ENCODE assay signal across 1 cellular context in genomic region chr5:116498478-116498877, GRCh38.
TF ChIP-seq lines count a peak whose summit lies in the region.

No MANE protein-coding gene starts in this region.

TF ChIP-seq in HEK293, 187 proteins besides CTCF, POLR2A, EP300 and RAD21 (continued from another document and continues in another):
- TF ChIP-seq, protein P1, sequence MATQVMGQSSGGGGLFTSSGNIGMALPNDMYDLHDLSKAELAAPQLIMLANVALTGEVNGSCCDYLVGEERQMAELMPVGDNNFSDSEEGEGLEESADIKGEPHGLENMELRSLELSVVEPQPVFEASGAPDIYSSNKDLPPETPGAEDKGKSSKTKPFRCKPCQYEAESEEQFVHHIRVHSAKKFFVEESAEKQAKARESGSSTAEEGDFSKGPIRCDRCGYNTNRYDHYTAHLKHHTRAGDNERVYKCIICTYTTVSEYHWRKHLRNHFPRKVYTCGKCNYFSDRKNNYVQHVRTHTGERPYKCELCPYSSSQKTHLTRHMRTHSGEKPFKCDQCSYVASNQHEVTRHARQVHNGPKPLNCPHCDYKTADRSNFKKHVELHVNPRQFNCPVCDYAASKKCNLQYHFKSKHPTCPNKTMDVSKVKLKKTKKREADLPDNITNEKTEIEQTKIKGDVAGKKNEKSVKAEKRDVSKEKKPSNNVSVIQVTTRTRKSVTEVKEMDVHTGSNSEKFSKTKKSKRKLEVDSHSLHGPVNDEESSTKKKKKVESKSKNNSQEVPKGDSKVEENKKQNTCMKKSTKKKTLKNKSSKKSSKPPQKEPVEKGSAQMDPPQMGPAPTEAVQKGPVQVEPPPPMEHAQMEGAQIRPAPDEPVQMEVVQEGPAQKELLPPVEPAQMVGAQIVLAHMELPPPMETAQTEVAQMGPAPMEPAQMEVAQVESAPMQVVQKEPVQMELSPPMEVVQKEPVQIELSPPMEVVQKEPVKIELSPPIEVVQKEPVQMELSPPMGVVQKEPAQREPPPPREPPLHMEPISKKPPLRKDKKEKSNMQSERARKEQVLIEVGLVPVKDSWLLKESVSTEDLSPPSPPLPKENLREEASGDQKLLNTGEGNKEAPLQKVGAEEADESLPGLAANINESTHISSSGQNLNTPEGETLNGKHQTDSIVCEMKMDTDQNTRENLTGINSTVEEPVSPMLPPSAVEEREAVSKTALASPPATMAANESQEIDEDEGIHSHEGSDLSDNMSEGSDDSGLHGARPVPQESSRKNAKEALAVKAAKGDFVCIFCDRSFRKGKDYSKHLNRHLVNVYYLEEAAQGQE (tag by site-specific recombination; IDR thresholded peaks at IDR 0.05): no peak
- TF ChIP-seq ZSCAN23 (tag by site-specific recombination; IDR thresholded peaks at IDR 0.05): no peak
- TF ChIP-seq ZNF677 (tag by site-specific recombination; IDR thresholded peaks at IDR 0.05): no peak
- no peak for TF ChIP-seq KLF10 (tag by site-specific recombination; IDR thresholded peaks at IDR 0.05)
- TF ChIP-seq ZNF747 (tag by site-specific recombination; IDR thresholded peaks at IDR 0.05): no peak
- TF ChIP-seq, protein P2, sequence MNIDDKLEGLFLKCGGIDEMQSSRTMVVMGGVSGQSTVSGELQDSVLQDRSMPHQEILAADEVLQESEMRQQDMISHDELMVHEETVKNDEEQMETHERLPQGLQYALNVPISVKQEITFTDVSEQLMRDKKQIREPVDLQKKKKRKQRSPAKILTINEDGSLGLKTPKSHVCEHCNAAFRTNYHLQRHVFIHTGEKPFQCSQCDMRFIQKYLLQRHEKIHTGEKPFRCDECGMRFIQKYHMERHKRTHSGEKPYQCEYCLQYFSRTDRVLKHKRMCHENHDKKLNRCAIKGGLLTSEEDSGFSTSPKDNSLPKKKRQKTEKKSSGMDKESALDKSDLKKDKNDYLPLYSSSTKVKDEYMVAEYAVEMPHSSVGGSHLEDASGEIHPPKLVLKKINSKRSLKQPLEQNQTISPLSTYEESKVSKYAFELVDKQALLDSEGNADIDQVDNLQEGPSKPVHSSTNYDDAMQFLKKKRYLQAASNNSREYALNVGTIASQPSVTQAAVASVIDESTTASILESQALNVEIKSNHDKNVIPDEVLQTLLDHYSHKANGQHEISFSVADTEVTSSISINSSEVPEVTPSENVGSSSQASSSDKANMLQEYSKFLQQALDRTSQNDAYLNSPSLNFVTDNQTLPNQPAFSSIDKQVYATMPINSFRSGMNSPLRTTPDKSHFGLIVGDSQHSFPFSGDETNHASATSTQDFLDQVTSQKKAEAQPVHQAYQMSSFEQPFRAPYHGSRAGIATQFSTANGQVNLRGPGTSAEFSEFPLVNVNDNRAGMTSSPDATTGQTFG (tag by site-specific recombination; IDR thresholded peaks at IDR 0.05; ENCODE audit: borderline replicate concordance): no peak
- TF ChIP-seq ZNF549 (tag by site-specific recombination; IDR thresholded peaks at IDR 0.05): no peak
- TF ChIP-seq ZFP41 (tag by site-specific recombination; IDR thresholded peaks at IDR 0.05; ENCODE audit: borderline replicate concordance): no peak
- no peak for TF ChIP-seq ZNF501 (tag by site-specific recombination; IDR thresholded peaks at IDR 0.05)
- no peak for TF ChIP-seq ZNF639 (tag by site-specific recombination; IDR thresholded peaks at IDR 0.05)
- TF ChIP-seq ZNF768 (tag by site-specific recombination; IDR thresholded peaks at IDR 0.05): no peak
- TF ChIP-seq, protein P3, sequence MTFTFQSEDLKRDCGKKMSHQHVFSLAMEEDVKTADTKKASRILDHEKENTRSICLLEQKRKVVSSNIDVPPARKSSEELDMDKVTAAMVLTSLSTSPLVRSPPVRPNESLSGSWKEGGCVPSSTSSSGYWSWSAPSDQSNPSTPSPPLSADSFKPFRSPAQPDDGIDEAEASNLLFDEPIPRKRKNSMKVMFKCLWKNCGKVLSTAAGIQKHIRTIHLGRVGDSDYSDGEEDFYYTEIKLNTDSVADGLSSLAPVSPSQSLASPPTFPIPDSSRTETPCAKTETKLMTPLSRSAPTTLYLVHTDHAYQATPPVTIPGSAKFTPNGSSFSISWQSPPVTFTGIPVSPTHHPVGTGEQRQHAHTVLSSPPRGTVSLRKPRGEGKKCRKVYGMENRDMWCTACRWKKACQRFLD (tag by site-specific recombination; IDR thresholded peaks at IDR 0.05): no peak
- no peak for TF ChIP-seq ZNF544 (tag by site-specific recombination; IDR thresholded peaks at IDR 0.05)
- 0 out of 2 replicates have a peak, but pooled peaks have one; percentile 14 for TF ChIP-seq WT1 (tag by site-specific recombination; IDR thresholded peaks at IDR 0.05)
- TF ChIP-seq ZNF18 (tag by site-specific recombination; IDR thresholded peaks at IDR 0.05): peak; percentile 49; the same call in 1 of the 2 replicates
- no peak for TF ChIP-seq REPIN1 (tag by site-specific recombination; IDR thresholded peaks at IDR 0.05; ENCODE audit: low read depth)
- no peak for TF ChIP-seq ZNF184 (tag by site-specific recombination; IDR thresholded peaks at IDR 0.05)
- no peak for TF ChIP-seq ZNF48 (tag by site-specific recombination; IDR thresholded peaks at IDR 0.05)
- TF ChIP-seq YY2 (tag by site-specific recombination; IDR thresholded peaks at IDR 0.05): no peak
- TF ChIP-seq, protein P4, sequence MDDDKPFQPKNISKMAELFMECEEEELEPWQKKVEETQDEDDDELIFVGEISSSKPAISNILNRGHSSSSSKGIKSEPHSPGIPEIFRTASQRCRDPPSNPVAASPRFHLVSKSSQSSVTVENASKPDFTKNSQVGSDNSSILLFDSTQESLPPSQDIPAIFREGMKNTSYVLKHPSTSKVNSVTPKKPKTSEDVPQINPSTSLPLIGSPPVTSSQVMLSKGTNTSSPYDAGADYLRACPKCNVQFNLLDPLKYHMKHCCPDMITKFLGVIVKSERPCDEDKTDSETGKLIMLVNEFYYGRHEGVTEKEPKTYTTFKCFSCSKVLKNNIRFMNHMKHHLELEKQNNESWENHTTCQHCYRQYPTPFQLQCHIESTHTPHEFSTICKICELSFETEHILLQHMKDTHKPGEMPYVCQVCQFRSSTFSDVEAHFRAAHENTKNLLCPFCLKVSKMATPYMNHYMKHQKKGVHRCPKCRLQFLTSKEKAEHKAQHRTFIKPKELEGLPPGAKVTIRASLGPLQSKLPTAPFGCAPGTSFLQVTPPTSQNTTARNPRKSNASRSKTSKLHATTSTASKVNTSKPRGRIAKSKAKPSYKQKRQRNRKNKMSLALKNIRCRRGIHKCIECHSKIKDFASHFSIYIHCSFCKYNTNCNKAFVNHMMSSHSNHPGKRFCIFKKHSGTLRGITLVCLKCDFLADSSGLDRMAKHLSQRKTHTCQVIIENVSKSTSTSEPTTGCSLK (tag by site-specific recombination; IDR thresholded peaks at IDR 0.05): no peak
- no peak for TF ChIP-seq OVOL3 (tag by site-specific recombination; IDR thresholded peaks at IDR 0.05)
- no peak for TF ChIP-seq ZNF585B (tag by site-specific recombination; IDR thresholded peaks at IDR 0.05)
- TF ChIP-seq ZFP3 (tag by site-specific recombination; IDR thresholded peaks at IDR 0.05; ENCODE audit: low read depth): no peak
- no peak for TF ChIP-seq ZNF404 (tag by site-specific recombination; IDR thresholded peaks at IDR 0.05)
- TF ChIP-seq ZNF521 (tag by site-specific recombination; IDR thresholded peaks at IDR 0.05): no peak
- TF ChIP-seq IKZF3 (tag by site-specific recombination; IDR thresholded peaks at IDR 0.05): no peak
- TF ChIP-seq ZBTB48 (tag by site-specific recombination; IDR thresholded peaks at IDR 0.05): peak; percentile 18; the same call in 1 of the 2 replicates
- no peak for TF ChIP-seq ZNF654 (tag by site-specific recombination; IDR thresholded peaks at IDR 0.05; ENCODE audit: low read depth)
- no peak for TF ChIP-seq ZNF555 (tag by site-specific recombination; conservative IDR thresholded peaks at IDR 0.05)
- TF ChIP-seq ZNF610 (tag by site-specific recombination; IDR thresholded peaks at IDR 0.05; ENCODE audit: borderline replicate concordance): 0 out of 2 replicates have a peak, but pooled peaks have one; percentile 25
- TF ChIP-seq SP7 (tag by site-specific recombination; IDR thresholded peaks at IDR 0.05): peak; percentile 44; the same call in 1 of the 2 replicates
- TF ChIP-seq, protein P5, sequence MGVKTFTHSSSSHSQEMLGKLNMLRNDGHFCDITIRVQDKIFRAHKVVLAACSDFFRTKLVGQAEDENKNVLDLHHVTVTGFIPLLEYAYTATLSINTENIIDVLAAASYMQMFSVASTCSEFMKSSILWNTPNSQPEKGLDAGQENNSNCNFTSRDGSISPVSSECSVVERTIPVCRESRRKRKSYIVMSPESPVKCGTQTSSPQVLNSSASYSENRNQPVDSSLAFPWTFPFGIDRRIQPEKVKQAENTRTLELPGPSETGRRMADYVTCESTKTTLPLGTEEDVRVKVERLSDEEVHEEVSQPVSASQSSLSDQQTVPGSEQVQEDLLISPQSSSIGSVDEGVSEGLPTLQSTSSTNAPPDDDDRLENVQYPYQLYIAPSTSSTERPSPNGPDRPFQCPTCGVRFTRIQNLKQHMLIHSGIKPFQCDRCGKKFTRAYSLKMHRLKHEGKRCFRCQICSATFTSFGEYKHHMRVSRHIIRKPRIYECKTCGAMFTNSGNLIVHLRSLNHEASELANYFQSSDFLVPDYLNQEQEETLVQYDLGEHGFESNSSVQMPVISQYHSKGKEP (tag by site-specific recombination; IDR thresholded peaks at IDR 0.05): peak; percentile 86
- no peak for TF ChIP-seq ZFP69B (tag by site-specific recombination; IDR thresholded peaks at IDR 0.05)
- TF ChIP-seq ZNF169 (tag by site-specific recombination; IDR thresholded peaks at IDR 0.05): no peak
- TF ChIP-seq, protein P6, sequence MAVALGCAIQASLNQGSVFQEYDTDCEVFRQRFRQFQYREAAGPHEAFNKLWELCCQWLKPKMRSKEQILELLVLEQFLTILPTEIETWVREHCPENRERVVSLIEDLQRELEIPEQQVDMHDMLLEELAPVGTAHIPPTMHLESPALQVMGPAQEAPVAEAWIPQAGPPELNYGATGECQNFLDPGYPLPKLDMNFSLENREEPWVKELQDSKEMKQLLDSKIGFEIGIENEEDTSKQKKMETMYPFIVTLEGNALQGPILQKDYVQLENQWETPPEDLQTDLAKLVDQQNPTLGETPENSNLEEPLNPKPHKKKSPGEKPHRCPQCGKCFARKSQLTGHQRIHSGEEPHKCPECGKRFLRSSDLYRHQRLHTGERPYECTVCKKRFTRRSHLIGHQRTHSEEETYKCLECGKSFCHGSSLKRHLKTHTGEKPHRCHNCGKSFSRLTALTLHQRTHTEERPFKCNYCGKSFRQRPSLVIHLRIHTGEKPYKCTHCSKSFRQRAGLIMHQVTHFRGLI (tag by site-specific recombination; IDR thresholded peaks at IDR 0.05): no peak
- TF ChIP-seq GLI4 (tag by site-specific recombination; IDR thresholded peaks at IDR 0.05): no peak
- no peak for TF ChIP-seq ZNF157 (tag by site-specific recombination; IDR thresholded peaks at IDR 0.05)
- TF ChIP-seq, protein P7, sequence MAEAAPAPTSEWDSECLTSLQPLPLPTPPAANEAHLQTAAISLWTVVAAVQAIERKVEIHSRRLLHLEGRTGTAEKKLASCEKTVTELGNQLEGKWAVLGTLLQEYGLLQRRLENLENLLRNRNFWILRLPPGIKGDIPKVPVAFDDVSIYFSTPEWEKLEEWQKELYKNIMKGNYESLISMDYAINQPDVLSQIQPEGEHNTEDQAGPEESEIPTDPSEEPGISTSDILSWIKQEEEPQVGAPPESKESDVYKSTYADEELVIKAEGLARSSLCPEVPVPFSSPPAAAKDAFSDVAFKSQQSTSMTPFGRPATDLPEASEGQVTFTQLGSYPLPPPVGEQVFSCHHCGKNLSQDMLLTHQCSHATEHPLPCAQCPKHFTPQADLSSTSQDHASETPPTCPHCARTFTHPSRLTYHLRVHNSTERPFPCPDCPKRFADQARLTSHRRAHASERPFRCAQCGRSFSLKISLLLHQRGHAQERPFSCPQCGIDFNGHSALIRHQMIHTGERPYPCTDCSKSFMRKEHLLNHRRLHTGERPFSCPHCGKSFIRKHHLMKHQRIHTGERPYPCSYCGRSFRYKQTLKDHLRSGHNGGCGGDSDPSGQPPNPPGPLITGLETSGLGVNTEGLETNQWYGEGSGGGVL (tag by site-specific recombination; IDR thresholded peaks at IDR 0.05): peak; percentile 47; the same call in 1 of the 2 replicates
- no peak for TF ChIP-seq ZBTB11 (tag by site-specific recombination; conservative IDR thresholded peaks at IDR 0.05; ENCODE audit: low read depth)
- no peak for TF ChIP-seq MYNN (tag by site-specific recombination; IDR thresholded peaks at IDR 0.05; ENCODE audit: borderline replicate concordance)
